ENCODE assay signal across 15 cellular contexts in genomic region chr5:119321569-119322311, GRCh38. TPM values are rescaled to one million over a fixed set of nuclear protein-coding genes. Genes with fewer than 3 reads are reported as not detected.
A peak's percentile ranks its signal among the peaks of the same experiment; 100 is the strongest.
DNase-seq lines count a peak whose midpoint lies in the region; ATAC-seq and TF ChIP-seq lines count a peak whose summit lies in the region.
"Had no signal": no experiment of that assay in that cellular context is flagged by ENCODE, and none has a peak within 500 bp of the region (broad histone marks: within the 10 kb centered on the region; RNA-seq: fewer than 3 reads in every experiment).

No MANE protein-coding gene starts in this region.

- ATAC-seq in activated T-cell treated with anti-CD3 and anti-CD28 coated beads, Interleukin-2, amount 50 U/mL, for 72 hours (replicated peaks in 1 of 2): peak in 1 of 2 donors; percentile 11
- ATAC-seq in RWPE2 (ENCODE audit: low read depth): no peak
- ATAC-seq in stimulated activated memory B cell treated with anti-CD40 and anti-IgM and Interleukin-4, amounts not matched to agents 10 μg/mL and 1 μg/mL and 100 μg/mL, for 72 hours: no peak
- ATAC-seq: left lobe of liver had no signal

- H3K9me3 ChIP-seq in RWPE2 (ENCODE audit: severe bottlenecking): no peaks in the 10 kb centered on the region
- H3K9me3 ChIP-seq in effector memory CD4-positive, alpha-beta T cell (ENCODE audit: control insufficient read depth, low read length): no peaks in the 10 kb centered on the region
- H3K9me3 ChIP-seq: ascending aorta, SJCRH30 had no signal

- intact Hi-C loops in dorsolateral prefrontal cortex (cut with DNase I): loop anchor here in 1 of 2 donors (5.0 kb wide), 1 partner anchor 49 kb away; no protein-coding TSS in a partner anchor

- H3K36me3 ChIP-seq in RWPE2 (ENCODE audit: low read depth): peaks cover 4% of the 10 kb centered on the region; the same call in 1 of the 2 replicates
- no peaks in the 10 kb centered on the region for H3K36me3 ChIP-seq in effector memory CD4-positive, alpha-beta T cell (ENCODE audit: control insufficient read depth, insufficient read depth, low read length)
- H3K36me3 ChIP-seq: ascending aorta, SJCRH30 had no signal

- no peaks in the 10 kb centered on the region for H3K27me3 Mint-ChIP-seq in activated T-cell treated with anti-CD3 and anti-CD28 coated beads, Interleukin-2, amount 50 U/mL, for 72 hours (ENCODE audit: low read depth)
- H3K27me3 Mint-ChIP-seq in stimulated activated memory B cell treated with anti-CD40 and anti-IgM and Interleukin-4, amounts not matched to agents 10 μg/mL and 1 μg/mL and 100 μg/mL, for 72 hours: no peaks in the 10 kb centered on the region

- DNase-seq in activated T-cell treated with anti-CD3 and anti-CD28 coated beads, Interleukin-2, amount 50 U/mL, for 72 hours: no peak
- no peak for DNase-seq in activated T-cell treated with anti-CD3 and anti-CD28 coated beads for 4 hours
- no peak for DNase-seq in RWPE2 (ENCODE audit: low spot score)
- DNase-seq in effector memory CD4-positive, alpha-beta T cell: no peak
- DNase-seq in dorsolateral prefrontal cortex: no peak
- DNase-seq in NCI-H1105 (lab: John Stamatoyannopoulos, UW): no peak
- DNase-seq in HT-29 (ENCODE audit: low spot score): no peak
- DNase-seq: activated CD4-positive, alpha-beta T cell treated with anti-CD3 and anti-CD28 coated beads for 48 hours; effector CD8-positive, alpha-beta T cell; NCI-H446 treated with DMSO at 0.1 percent for 48 hours; occipital lobe; SJCRH30 had no signal

- H3K4me1 Mint-ChIP-seq in activated T-cell treated with anti-CD3 and anti-CD28 coated beads, Interleukin-2, amount 50 U/mL, for 72 hours (ENCODE audit: low read depth): peaks cover 98% of the 10 kb centered on the region
- H3K4me1 Mint-ChIP-seq in stimulated activated memory B cell treated with anti-CD40 and anti-IgM and Interleukin-4, amounts not matched to agents 10 μg/mL and 1 μg/mL and 100 μg/mL, for 72 hours: peaks cover 75% of the 10 kb centered on the region

- H3K27ac Mint-ChIP-seq in activated T-cell treated with anti-CD3 and anti-CD28 coated beads, Interleukin-2, amount 50 U/mL, for 72 hours: peak overlapping the region; percentile 93
- peak overlapping the region; percentile 73 for H3K27ac Mint-ChIP-seq in stimulated activated memory B cell treated with anti-CD40 and anti-IgM and Interleukin-4, amounts not matched to agents 10 μg/mL and 1 μg/mL and 100 μg/mL, for 72 hours

- H3K27me3 ChIP-seq in RWPE2 (ENCODE audit: insufficient read depth, poor library complexity, severe bottlenecking) (no peaks in the 10 kb centered on the region), dorsolateral prefrontal cortex (no peaks in the 10 kb centered on the region)
- no peaks in the 10 kb centered on the region for H3K27me3 ChIP-seq in effector memory CD4-positive, alpha-beta T cell (replicated peaks; ENCODE audit: control insufficient read depth, insufficient read depth, low read length, poor library complexity, severe bottlenecking)
- H3K27me3 ChIP-seq: ascending aorta, SJCRH30 had no signal

- peaks cover 0 to 1% of the 10 kb centered on the region in 2 donors for H3K36me3 Mint-ChIP-seq in activated T-cell treated with anti-CD3 and anti-CD28 coated beads, Interleukin-2, amount 50 U/mL, for 72 hours (ENCODE audit: insufficient read depth in 2 of 2)
- peaks cover 18% of the 10 kb centered on the region for H3K36me3 Mint-ChIP-seq in stimulated activated memory B cell treated with anti-CD40 and anti-IgM and Interleukin-4, amounts not matched to agents 10 μg/mL and 1 μg/mL and 100 μg/mL, for 72 hours

- H3K9me3 Mint-ChIP-seq in activated T-cell treated with anti-CD3 and anti-CD28 coated beads, Interleukin-2, amount 50 U/mL, for 72 hours: no peaks in the 10 kb centered on the region
- no peaks in the 10 kb centered on the region for H3K9me3 Mint-ChIP-seq in stimulated activated memory B cell treated with anti-CD40 and anti-IgM and Interleukin-4, amounts not matched to agents 10 μg/mL and 1 μg/mL and 100 μg/mL, for 72 hours

- H3K4me3 ChIP-seq in RWPE2 (ENCODE audit: severe bottlenecking) (no peak overlapping the region), dorsolateral prefrontal cortex (no peak overlapping the region)
- H3K4me3 ChIP-seq in effector memory CD4-positive, alpha-beta T cell (ENCODE audit: insufficient read depth, low read depth, low read length, poor library complexity, severe bottlenecking): no peak overlapping the region
- H3K4me3 ChIP-seq: ascending aorta, SJCRH30 had no signal

- H3K4me3 Mint-ChIP-seq in activated T-cell treated with anti-CD3 and anti-CD28 coated beads, Interleukin-2, amount 50 U/mL, for 72 hours: peak overlapping the region; percentile 69 to 81
- H3K4me3 Mint-ChIP-seq in stimulated activated memory B cell treated with anti-CD40 and anti-IgM and Interleukin-4, amounts not matched to agents 10 μg/mL and 1 μg/mL and 100 μg/mL, for 72 hours: no peak overlapping the region

- H3K27ac ChIP-seq in RWPE2 (ENCODE audit: poor library complexity, severe bottlenecking): peak overlapping the region; percentile 99
- H3K27ac ChIP-seq in effector memory CD4-positive, alpha-beta T cell (ENCODE audit: insufficient read depth, low read length, poor library complexity, severe bottlenecking): peak overlapping the region; percentile 35
- H3K27ac ChIP-seq in dorsolateral prefrontal cortex: no peak overlapping the region
- H3K27ac ChIP-seq: SJCRH30 had no signal

- H3K4me1 ChIP-seq in RWPE2 (ENCODE audit: insufficient read depth, poor library complexity, severe bottlenecking): peaks cover 48% of the 10 kb centered on the region
- H3K4me1 ChIP-seq in effector memory CD4-positive, alpha-beta T cell (ENCODE audit: control insufficient read depth, insufficient read depth, low read length, poor library complexity, severe bottlenecking): peaks cover 78% of the 10 kb centered on the region

- no peak for TF ChIP-seq CTCF in RWPE2 (IDR thresholded peaks at IDR 0.05; ENCODE audit: poor library complexity, severe bottlenecking)
- TF ChIP-seq CTCF in dorsolateral prefrontal cortex (IDR thresholded peaks at IDR 0.05 in 54 of 56, conservative IDR thresholded peaks at IDR 0.05 in 2 of 56; ENCODE audit: low read depth in 1 of 56, partially characterized antibody in 56 of 56): no peak

RNA-seq across cellular contexts. Expression of gene TNFAIP8, which starts 34.1 kb away (rescaled TPM):
- 100 to 1,000 TPM; 117 to 137 TPM for total RNA-seq in activated T-cell treated with anti-CD3 and anti-CD28 coated beads, Interleukin-2, amount 50 U/mL, for 72 hours
- total RNA-seq in dorsolateral prefrontal cortex: 1 to 10 TPM in 105 of 120 experiments, under 1 TPM in 15; 0.25 to 6.9 (median 1.9) TPM
- total RNA-seq in HT-29 (2014; rRNA removed; shearing (Covaris generic)): 10.7 and 13.3 TPM in 2 replicates

Comparison
In these comparisons a context has a peak if more than half of its experiments do, and no peak if none do; other contexts are left out.
1. H3K27ac ChIP-seq: peak in RWPE2 (single experiment) and effector memory CD4-positive, alpha-beta T cell (single experiment); none in dorsolateral prefrontal cortex (0 of 59).